1 cellular context compared by ENCODE assay signal in the genomic region with DNA sequence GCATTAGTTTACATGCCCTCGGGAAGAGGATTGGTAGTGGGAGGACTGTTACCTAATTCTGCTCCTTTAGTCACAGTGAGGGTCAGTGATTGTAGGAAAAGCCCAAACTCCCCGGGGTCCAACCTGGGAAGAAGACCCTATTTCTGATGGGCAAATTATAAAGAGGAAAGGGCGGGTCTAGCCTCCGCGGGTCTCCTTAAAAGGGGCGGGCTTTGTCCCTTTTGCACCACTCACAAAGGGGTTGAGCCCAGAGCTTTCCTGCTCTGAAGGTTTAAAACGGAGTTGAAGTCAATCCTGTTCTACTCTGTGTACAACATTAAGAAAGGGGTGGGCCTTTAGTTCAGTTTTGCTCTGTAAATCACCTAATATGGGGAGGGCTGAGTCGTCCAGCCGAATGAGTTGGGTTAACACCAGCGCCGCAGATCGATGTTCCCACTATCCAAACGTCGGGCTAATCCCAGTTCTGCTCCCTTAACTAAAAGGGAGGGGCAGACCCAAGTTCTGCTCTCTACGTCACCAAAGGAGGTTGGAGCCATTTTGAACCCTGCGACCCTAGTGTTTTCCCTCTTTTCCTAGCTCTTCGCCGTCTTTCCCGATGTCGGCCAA.
TF ChIP-seq lines count a peak whose summit lies in the region.

No MANE protein-coding gene starts in this region.

TF ChIP-seq in GM12878, 131 proteins besides CTCF, POLR2A, EP300 and RAD21 (continues in another document):
- TF ChIP-seq LARP7 (IDR thresholded peaks at IDR 0.05) (peak; percentile 69; the same call in 1 of the 2 replicates), ZNF217 (IDR thresholded peaks at IDR 0.05) (no peak), ZNF687 (IDR thresholded peaks at IDR 0.05) (peak; percentile 61), BRCA1 (IDR thresholded peaks at IDR 0.05; ENCODE audit: low read depth, low read length) (no peak), NR2F1 (conservative IDR thresholded peaks at IDR 0.05) (peak; percentile 59; the same call in 1 of the 2 replicates), SMAD5 (IDR thresholded peaks at IDR 0.05; ENCODE audit: low read depth) (no peak), EED (IDR thresholded peaks at IDR 0.05; ENCODE audit: low read depth) (peak; percentile 81; the same call in 1 of the 2 replicates), POLR2AphosphoS5 (IDR thresholded peaks at IDR 0.05; ENCODE audit: low read length) (peak; percentile 62; the same call in 1 of the 2 replicates), KLF5 (IDR thresholded peaks at IDR 0.05; ENCODE audit: partially characterized antibody) (no peak), CREB1 (IDR thresholded peaks at IDR 0.05; ENCODE audit: low read depth) (0 out of 2 replicates have a peak, but pooled peaks have one; percentile 27), NR2C1 (IDR thresholded peaks at IDR 0.05) (0 out of 2 replicates have a peak, but pooled peaks have one; percentile 3), CBX3 (IDR thresholded peaks at IDR 0.05; ENCODE audit: borderline replicate concordance, low read depth) (no peak), ESRRA (IDR thresholded peaks at IDR 0.05; ENCODE audit: low read length) (no peak), BACH1 (IDR thresholded peaks at IDR 0.05; ENCODE audit: borderline replicate concordance) (no peak), HDGF (IDR thresholded peaks at IDR 0.05) (no peak), SPI1 (IDR thresholded peaks at IDR 0.05; ENCODE audit: borderline replicate concordance, insufficient read depth, low read depth, low read length) (no peak), ZSCAN29 (IDR thresholded peaks at IDR 0.05) (no peak), MEF2B (IDR thresholded peaks at IDR 0.05; ENCODE audit: partially characterized antibody, poor library complexity, severe bottlenecking) (no peak), IKZF2 (IDR thresholded peaks at IDR 0.05) (peak; percentile 87 to 90), PAX8 (IDR thresholded peaks at IDR 0.05) (0 out of 2 replicates have a peak, but pooled peaks have one; percentile 39), SRF (IDR thresholded peaks at IDR 0.05; ENCODE audit: low read depth in 2 of 2, low read length in 2 of 2) (0 out of 4 replicates have a peak, but pooled peaks of 1 of the 2 experiments have one; percentile 37), CREM (IDR thresholded peaks at IDR 0.05; ENCODE audit: low read depth) (peak; percentile 63), IKZF1 (conservative IDR thresholded peaks at IDR 0.05) (peak; percentile 93), POLR2AphosphoS2 (IDR thresholded peaks at IDR 0.05; ENCODE audit: low read depth, low read length) (0 out of 2 replicates have a peak, but pooled peaks have one; percentile 47), GABPA (IDR thresholded peaks at IDR 0.05; ENCODE audit: low read depth) (peak; percentile 44; the same call in 1 of the 2 replicates), DPF2 (IDR thresholded peaks at IDR 0.05) (no peak), NBN (IDR thresholded peaks at IDR 0.05) (peak; percentile 67), YY1 (IDR thresholded peaks at IDR 0.05; ENCODE audit: low read depth, low read length) (peak; percentile 89), SUZ12 (IDR thresholded peaks at IDR 0.05; ENCODE audit: unreplicated experiment) (no peak), ZNF622 (IDR thresholded peaks at IDR 0.05) (no peak), BMI1 (IDR thresholded peaks at IDR 0.05; ENCODE audit: borderline replicate concordance) (no peak), TCF3 (IDR thresholded peaks at IDR 0.05; ENCODE audit: borderline replicate concordance, insufficient read depth, low read depth, low read length) (no peak), STAT1 (conservative IDR thresholded peaks at IDR 0.05) (no peak; the same call in 1 of the 2 replicates), RCOR1 (conservative IDR thresholded peaks at IDR 0.05; ENCODE audit: low read depth, low read length) (0 out of 2 replicates have a peak, but pooled peaks have one; percentile 21), RB1 (IDR thresholded peaks at IDR 0.05; ENCODE audit: borderline replicate concordance) (peak; percentile 64; the same call in 1 of the 2 replicates), PML (IDR thresholded peaks at IDR 0.05; ENCODE audit: low read length) (0 out of 2 replicates have a peak, but pooled peaks have one; percentile 26), YBX1 (IDR thresholded peaks at IDR 0.05) (no peak), NFXL1 (IDR thresholded peaks at IDR 0.05; ENCODE audit: borderline replicate concordance) (no peak), MAX (IDR thresholded peaks at IDR 0.05; ENCODE audit: low read depth, low read length) (no peak), SMARCA5 (IDR thresholded peaks at IDR 0.05) (peak; percentile 53; the same call in 1 of the 2 replicates), ZBTB11 (CRISPR knock-in tag; IDR thresholded peaks at IDR 0.05) (no peak), STAT3 (IDR thresholded peaks at IDR 0.05; ENCODE audit: low read depth, low read length) (0 out of 2 replicates have a peak, but pooled peaks have one; percentile 28), JUNB (IDR thresholded peaks at IDR 0.05) (no peak), CBX5 (IDR thresholded peaks at IDR 0.05; ENCODE audit: low read depth) (no peak)
- TF ChIP-seq, protein P1, sequence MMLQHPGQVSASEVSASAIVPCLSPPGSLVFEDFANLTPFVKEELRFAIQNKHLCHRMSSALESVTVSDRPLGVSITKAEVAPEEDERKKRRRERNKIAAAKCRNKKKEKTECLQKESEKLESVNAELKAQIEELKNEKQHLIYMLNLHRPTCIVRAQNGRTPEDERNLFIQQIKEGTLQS (IDR thresholded peaks at IDR 0.05; ENCODE audit: borderline replicate concordance, extremely low read depth, low read depth, low read length) = no peak
- TF ChIP-seq, protein P2, sequence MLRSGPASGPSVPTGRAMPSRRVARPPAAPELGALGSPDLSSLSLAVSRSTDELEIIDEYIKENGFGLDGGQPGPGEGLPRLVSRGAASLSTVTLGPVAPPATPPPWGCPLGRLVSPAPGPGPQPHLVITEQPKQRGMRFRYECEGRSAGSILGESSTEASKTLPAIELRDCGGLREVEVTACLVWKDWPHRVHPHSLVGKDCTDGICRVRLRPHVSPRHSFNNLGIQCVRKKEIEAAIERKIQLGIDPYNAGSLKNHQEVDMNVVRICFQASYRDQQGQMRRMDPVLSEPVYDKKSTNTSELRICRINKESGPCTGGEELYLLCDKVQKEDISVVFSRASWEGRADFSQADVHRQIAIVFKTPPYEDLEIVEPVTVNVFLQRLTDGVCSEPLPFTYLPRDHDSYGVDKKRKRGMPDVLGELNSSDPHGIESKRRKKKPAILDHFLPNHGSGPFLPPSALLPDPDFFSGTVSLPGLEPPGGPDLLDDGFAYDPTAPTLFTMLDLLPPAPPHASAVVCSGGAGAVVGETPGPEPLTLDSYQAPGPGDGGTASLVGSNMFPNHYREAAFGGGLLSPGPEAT (IDR thresholded peaks at IDR 0.05; ENCODE audit: low read depth) = peak; percentile 84
- TF ChIP-seq, protein P3, sequence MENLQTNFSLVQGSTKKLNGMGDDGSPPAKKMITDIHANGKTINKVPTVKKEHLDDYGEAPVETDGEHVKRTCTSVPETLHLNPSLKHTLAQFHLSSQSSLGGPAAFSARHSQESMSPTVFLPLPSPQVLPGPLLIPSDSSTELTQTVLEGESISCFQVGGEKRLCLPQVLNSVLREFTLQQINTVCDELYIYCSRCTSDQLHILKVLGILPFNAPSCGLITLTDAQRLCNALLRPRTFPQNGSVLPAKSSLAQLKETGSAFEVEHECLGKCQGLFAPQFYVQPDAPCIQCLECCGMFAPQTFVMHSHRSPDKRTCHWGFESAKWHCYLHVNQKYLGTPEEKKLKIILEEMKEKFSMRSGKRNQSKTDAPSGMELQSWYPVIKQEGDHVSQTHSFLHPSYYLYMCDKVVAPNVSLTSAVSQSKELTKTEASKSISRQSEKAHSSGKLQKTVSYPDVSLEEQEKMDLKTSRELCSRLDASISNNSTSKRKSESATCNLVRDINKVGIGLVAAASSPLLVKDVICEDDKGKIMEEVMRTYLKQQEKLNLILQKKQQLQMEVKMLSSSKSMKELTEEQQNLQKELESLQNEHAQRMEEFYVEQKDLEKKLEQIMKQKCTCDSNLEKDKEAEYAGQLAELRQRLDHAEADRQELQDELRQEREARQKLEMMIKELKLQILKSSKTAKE (IDR thresholded peaks at IDR 0.05; ENCODE audit: low read depth, poor library complexity, severe bottlenecking) = no peak
- TF ChIP-seq, protein P4, sequence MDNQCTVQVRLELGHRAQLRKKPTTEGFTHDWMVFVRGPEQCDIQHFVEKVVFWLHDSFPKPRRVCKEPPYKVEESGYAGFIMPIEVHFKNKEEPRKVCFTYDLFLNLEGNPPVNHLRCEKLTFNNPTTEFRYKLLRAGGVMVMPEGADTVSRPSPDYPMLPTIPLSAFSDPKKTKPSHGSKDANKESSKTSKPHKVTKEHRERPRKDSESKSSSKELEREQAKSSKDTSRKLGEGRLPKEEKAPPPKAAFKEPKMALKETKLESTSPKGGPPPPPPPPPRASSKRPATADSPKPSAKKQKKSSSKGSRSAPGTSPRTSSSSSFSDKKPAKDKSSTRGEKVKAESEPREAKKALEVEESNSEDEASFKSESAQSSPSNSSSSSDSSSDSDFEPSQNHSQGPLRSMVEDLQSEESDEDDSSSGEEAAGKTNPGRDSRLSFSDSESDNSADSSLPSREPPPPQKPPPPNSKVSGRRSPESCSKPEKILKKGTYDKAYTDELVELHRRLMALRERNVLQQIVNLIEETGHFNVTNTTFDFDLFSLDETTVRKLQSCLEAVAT (IDR thresholded peaks at IDR 0.05) = peak; percentile 27
- TF ChIP-seq, protein P5, sequence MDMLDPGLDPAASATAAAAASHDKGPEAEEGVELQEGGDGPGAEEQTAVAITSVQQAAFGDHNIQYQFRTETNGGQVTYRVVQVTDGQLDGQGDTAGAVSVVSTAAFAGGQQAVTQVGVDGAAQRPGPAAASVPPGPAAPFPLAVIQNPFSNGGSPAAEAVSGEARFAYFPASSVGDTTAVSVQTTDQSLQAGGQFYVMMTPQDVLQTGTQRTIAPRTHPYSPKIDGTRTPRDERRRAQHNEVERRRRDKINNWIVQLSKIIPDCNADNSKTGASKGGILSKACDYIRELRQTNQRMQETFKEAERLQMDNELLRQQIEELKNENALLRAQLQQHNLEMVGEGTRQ (IDR thresholded peaks at IDR 0.05; ENCODE audit: borderline replicate concordance, low read depth, low read length) = no peak
- TF ChIP-seq, protein P6, sequence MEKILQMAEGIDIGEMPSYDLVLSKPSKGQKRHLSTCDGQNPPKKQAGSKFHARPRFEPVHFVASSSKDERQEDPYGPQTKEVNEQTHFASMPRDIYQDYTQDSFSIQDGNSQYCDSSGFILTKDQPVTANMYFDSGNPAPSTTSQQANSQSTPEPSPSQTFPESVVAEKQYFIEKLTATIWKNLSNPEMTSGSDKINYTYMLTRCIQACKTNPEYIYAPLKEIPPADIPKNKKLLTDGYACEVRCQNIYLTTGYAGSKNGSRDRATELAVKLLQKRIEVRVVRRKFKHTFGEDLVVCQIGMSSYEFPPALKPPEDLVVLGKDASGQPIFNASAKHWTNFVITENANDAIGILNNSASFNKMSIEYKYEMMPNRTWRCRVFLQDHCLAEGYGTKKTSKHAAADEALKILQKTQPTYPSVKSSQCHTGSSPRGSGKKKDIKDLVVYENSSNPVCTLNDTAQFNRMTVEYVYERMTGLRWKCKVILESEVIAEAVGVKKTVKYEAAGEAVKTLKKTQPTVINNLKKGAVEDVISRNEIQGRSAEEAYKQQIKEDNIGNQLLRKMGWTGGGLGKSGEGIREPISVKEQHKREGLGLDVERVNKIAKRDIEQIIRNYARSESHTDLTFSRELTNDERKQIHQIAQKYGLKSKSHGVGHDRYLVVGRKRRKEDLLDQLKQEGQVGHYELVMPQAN (conservative IDR thresholded peaks at IDR 0.05) = 0 out of 2 replicates have a peak, but pooled peaks have one; percentile 51
